In genomic region chr14:58607571-58608317, GRCh38 we compare ENCODE assay signal across 17 cellular contexts. TPM values are rescaled to one million over a fixed set of nuclear protein-coding genes. Genes with fewer than 3 reads are reported as not detected.
DNase-seq lines count a peak whose midpoint lies in the region; ATAC-seq and TF ChIP-seq lines count a peak whose summit lies in the region.
"Had no signal": no experiment of that assay in that cellular context is flagged by ENCODE, and none has a peak within 500 bp of the region (broad histone marks: within the 10 kb centered on the region; RNA-seq: fewer than 3 reads in every experiment).

No MANE protein-coding gene starts in this region.

- H3K27me3 Mint-ChIP-seq in Calu3 (ENCODE audit: unreplicated experiment): peaks cover 32% of the 10 kb centered on the region

- WGBS in body of pancreas, 2 donors: 43 to 44% methylated on average over 5 of the region's 5 CpGs

- H3K9me3 Mint-ChIP-seq in Calu3 (ENCODE audit: low read depth, unreplicated experiment): no peaks in the 10 kb centered on the region
- H3K9me3 Mint-ChIP-seq: activated naive CD8-positive, alpha-beta T cell treated with anti-CD3 and anti-CD28 coated beads, Interleukin-2, amount 10 ng/mL, durations not matched to agents 7 days and 5 days; T-helper 1 cell treated with Interleukin-12 subunit alpha and Interleukin-12 subunit beta and Interleukin-4 antibody, amounts not matched to agents 30 μg/mL and 1 μg/mL, for 36 hours; type B pancreatic cell had no signal

- BruUV-seq in Calu3 (replicated peaks; lab: Mats Ljungman, UMichigan): no TSS peak

- no peaks in the 10 kb centered on the region for H3K36me3 Mint-ChIP-seq in Calu3 (ENCODE audit: insufficient read depth, unreplicated experiment)
- H3K36me3 Mint-ChIP-seq: activated naive CD8-positive, alpha-beta T cell treated with anti-CD3 and anti-CD28 coated beads, Interleukin-2, amount 10 ng/mL, durations not matched to agents 7 days and 5 days; type B pancreatic cell had no signal

- H3K4me1 ChIP-seq in RWPE2 (ENCODE audit: insufficient read depth, poor library complexity, severe bottlenecking) (no peaks in the 10 kb centered on the region), body of pancreas (no peaks in the 10 kb centered on the region)
- H3K4me1 ChIP-seq: BLaER1 treated with 17β-estradiol and CSF1 and Interleukin-3, amounts not matched to agents 10 nM and 100 nM had no signal

- no peak overlapping the region for H3K27ac Mint-ChIP-seq in Calu3 (ENCODE audit: unreplicated experiment)
- H3K27ac Mint-ChIP-seq: activated naive CD8-positive, alpha-beta T cell treated with anti-CD3 and anti-CD28 coated beads, Interleukin-2, amount 10 ng/mL, durations not matched to agents 7 days and 5 days; T-helper 1 cell treated with Interleukin-12 subunit alpha and Interleukin-12 subunit beta and Interleukin-4 antibody, amounts not matched to agents 30 μg/mL and 1 μg/mL, for 36 hours; type B pancreatic cell had no signal

- H3K27ac ChIP-seq in RWPE2 (ENCODE audit: poor library complexity, severe bottlenecking) (no peak overlapping the region), epithelial cell of prostate (no peak overlapping the region), body of pancreas (no peak overlapping the region)
- H3K27ac ChIP-seq: BLaER1 treated with 17β-estradiol and CSF1 and Interleukin-3, amounts not matched to agents 10 nM and 100 nM had no signal

- intact Hi-C loops in Calu3 (cut with micrococcal nuclease; ENCODE audit: unreplicated experiment): no loop called here
- intact Hi-C loops in body of pancreas (cut with DNase I): no loop called here

- H3K27me3 ChIP-seq in RWPE2 (ENCODE audit: insufficient read depth, poor library complexity, severe bottlenecking) (no peaks in the 10 kb centered on the region), body of pancreas (no peaks in the 10 kb centered on the region)
- H3K27me3 ChIP-seq: BLaER1 treated with 17β-estradiol and CSF1 and Interleukin-3, amounts not matched to agents 10 nM and 100 nM had no signal

- CTCF ChIA-PET in Calu3 (lab: Charles Lee): no interaction called here

- H3K4me1 Mint-ChIP-seq in Calu3 (ENCODE audit: low read depth, unreplicated experiment): no peaks in the 10 kb centered on the region
- H3K4me1 Mint-ChIP-seq: activated naive CD8-positive, alpha-beta T cell treated with anti-CD3 and anti-CD28 coated beads, Interleukin-2, amount 10 ng/mL, durations not matched to agents 7 days and 5 days had no signal

- TF ChIP-seq CTCF in RWPE2 (IDR thresholded peaks at IDR 0.05; ENCODE audit: poor library complexity, severe bottlenecking): no peak
- TF ChIP-seq CTCF in Calu3 (IDR thresholded peaks at IDR 0.05; ENCODE audit: unreplicated experiment): no peak
- TF ChIP-seq CTCF in body of pancreas (IDR thresholded peaks at IDR 0.05): no peak

- no peak overlapping the region for H3K4me3 Mint-ChIP-seq in Calu3 (ENCODE audit: low read depth, unreplicated experiment)
- H3K4me3 Mint-ChIP-seq: activated naive CD8-positive, alpha-beta T cell treated with anti-CD3 and anti-CD28 coated beads, Interleukin-2, amount 10 ng/mL, durations not matched to agents 7 days and 5 days; T-helper 1 cell treated with Interleukin-12 subunit alpha and Interleukin-12 subunit beta and Interleukin-4 antibody, amounts not matched to agents 30 μg/mL and 1 μg/mL, for 36 hours; type B pancreatic cell had no signal

- DNase-seq in ELR (ENCODE audit: low read depth) (peak; percentile 85), RWPE2 (ENCODE audit: low spot score) (no peak), epithelial cell of prostate (ENCODE audit: low read depth, low spot score) (peak; percentile 40), non-pigmented ciliary epithelial cell (ENCODE audit: low read depth) (peak; percentile 15), NCI-H2029 treated with DMSO at 0.1 percent for 48 hours (lab: John Stamatoyannopoulos, UW) (no peak), Calu3 (no peak), body of pancreas (no peak), SIG-M5 treated with dmso at 0.1 percent for 504 hours (lab: John Stamatoyannopoulos, UW; ENCODE audit: unreplicated experiment) (no peak)
- DNase-seq: activated naive CD8-positive, alpha-beta T cell treated with anti-CD3 and anti-CD28 coated beads, Interleukin-2, amount 10 ng/mL, durations not matched to agents 7 days and 5 days; dermis blood vessel endothelial cell; NCI-H1436; NCI-H524; posterior cingulate gyrus; stimulated activated CD8-positive, alpha-beta memory T cell treated with anti-CD3 and anti-CD28 coated beads, Interleukin-4, amount 100 ng/mL, for 48 hours had no signal

- no peak for TF ChIP-seq POLR2A in body of pancreas (IDR thresholded peaks at IDR 0.05)

- H3K9me3 ChIP-seq in RWPE2 (ENCODE audit: severe bottlenecking) (no peaks in the 10 kb centered on the region), body of pancreas (no peaks in the 10 kb centered on the region)
- H3K9me3 ChIP-seq: BLaER1 treated with 17β-estradiol and CSF1 and Interleukin-3, amounts not matched to agents 10 nM and 100 nM had no signal

- H3K4me3 ChIP-seq in RWPE2 (ENCODE audit: severe bottlenecking) (no peak overlapping the region), body of pancreas (no peak overlapping the region)
- H3K4me3 ChIP-seq: BLaER1 treated with 17β-estradiol and CSF1 and Interleukin-3, amounts not matched to agents 10 nM and 100 nM had no signal

- no peaks in the 10 kb centered on the region for H3K36me3 ChIP-seq in RWPE2 (ENCODE audit: low read depth)
- no peaks in the 10 kb centered on the region for H3K36me3 ChIP-seq in body of pancreas (replicated peaks in 1 of 2; ENCODE audit: insufficient read depth in 1 of 2, low read depth in 2 of 2)
- H3K36me3 ChIP-seq: BLaER1 treated with 17β-estradiol and CSF1 and Interleukin-3, amounts not matched to agents 10 nM and 100 nM had no signal

- peak; percentile 90 for ATAC-seq in RWPE2 (ENCODE audit: low read depth)
- ATAC-seq in body of pancreas: no peak

RNA-seq across cellular contexts. Expression of gene DACT1, which starts 30.0 kb away (rescaled TPM):
- total RNA-seq in Calu3 (2022): not detected in 2 replicates
- 1 to 10 TPM; 3.9 to 4.0 TPM for total RNA-seq in body of pancreas

Comparison
In these comparisons a context has a peak if more than half of its experiments do, and no peak if none do; other contexts are left out.
1. DNase-seq: peak in ELR (single experiment), epithelial cell of prostate (single experiment) and non-pigmented ciliary epithelial cell (single experiment); none in RWPE2 (single experiment), NCI-H2029 treated with DMSO at 0.1 percent for 48 hours (single experiment), Calu3 (single experiment), body of pancreas (0 of 4) and SIG-M5 treated with dmso at 0.1 percent for 504 hours (single experiment).